In the genomic region with DNA sequence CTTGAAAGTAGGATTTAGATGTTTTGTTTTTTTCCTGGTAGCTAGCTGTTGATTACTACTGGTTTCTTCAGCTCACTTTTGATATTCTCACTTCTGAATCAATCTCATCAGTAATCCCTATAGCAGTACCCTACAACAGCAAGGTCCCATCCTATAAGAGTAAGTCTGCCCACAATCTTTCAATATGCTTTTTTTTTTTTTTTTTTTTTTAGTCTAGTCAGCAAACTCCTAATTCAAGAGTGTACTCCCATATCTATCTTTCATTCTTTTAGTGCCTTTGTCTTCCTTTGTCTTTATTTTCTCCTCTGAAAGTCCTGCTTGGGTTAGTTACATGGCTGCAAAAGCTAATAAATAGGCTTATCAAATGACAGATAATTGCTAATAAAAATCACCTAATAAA, we compare ENCODE assay signal across 3 cellular contexts.
TF ChIP-seq lines count a peak whose summit lies in the region.

No MANE protein-coding gene starts in this region.

TF ChIP-seq in HepG2, 621 proteins besides CTCF, POLR2A, EP300 and RAD21:
- no peak for TF ChIP-seq ZZZ3 (CRISPR knock-in tag; IDR thresholded peaks at IDR 0.05; ENCODE audit: borderline replicate concordance)
- TF ChIP-seq MAFK (conservative IDR thresholded peaks at IDR 0.05 in 1 of 2, IDR thresholded peaks at IDR 0.05 in 1 of 2; ENCODE audit: low read length in 2 of 2), result peak; percentile 67 to 86
- no peak for TF ChIP-seq HOXA3 (CRISPR knock-in tag; IDR thresholded peaks at IDR 0.05)
- no peak for TF ChIP-seq ZNF784 (CRISPR knock-in tag; IDR thresholded peaks at IDR 0.05; ENCODE audit: borderline replicate concordance)
- TF ChIP-seq, protein P1, sequence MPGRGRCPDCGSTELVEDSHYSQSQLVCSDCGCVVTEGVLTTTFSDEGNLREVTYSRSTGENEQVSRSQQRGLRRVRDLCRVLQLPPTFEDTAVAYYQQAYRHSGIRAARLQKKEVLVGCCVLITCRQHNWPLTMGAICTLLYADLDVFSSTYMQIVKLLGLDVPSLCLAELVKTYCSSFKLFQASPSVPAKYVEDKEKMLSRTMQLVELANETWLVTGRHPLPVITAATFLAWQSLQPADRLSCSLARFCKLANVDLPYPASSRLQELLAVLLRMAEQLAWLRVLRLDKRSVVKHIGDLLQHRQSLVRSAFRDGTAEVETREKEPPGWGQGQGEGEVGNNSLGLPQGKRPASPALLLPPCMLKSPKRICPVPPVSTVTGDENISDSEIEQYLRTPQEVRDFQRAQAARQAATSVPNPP (CRISPR knock-in tag; IDR thresholded peaks at IDR 0.05), result no peak
- TF ChIP-seq ZNF687 (CRISPR knock-in tag; IDR thresholded peaks at IDR 0.05), result no peak
- no peak for TF ChIP-seq TBP (CRISPR knock-in tag; IDR thresholded peaks at IDR 0.05)
- no peak for TF ChIP-seq FOXA1 (IDR thresholded peaks at IDR 0.05)
- no peak for TF ChIP-seq FOXA1 (CRISPR knock-in tag; IDR thresholded peaks at IDR 0.05)
- TF ChIP-seq ZNF180 (CRISPR knock-in tag; IDR thresholded peaks at IDR 0.05; ENCODE audit: borderline replicate concordance, low read depth), result no peak
- TF ChIP-seq MAFF (IDR thresholded peaks at IDR 0.05; ENCODE audit: low read depth, low read length), result peak; percentile 71

TF ChIP-seq in IMR-90, 13 proteins besides CTCF, POLR2A, EP300 and RAD21:
- peak; percentile 88 for TF ChIP-seq MAFK (IDR thresholded peaks at IDR 0.05; ENCODE audit: low read depth, low read length)
- TF ChIP-seq, protein P2, sequence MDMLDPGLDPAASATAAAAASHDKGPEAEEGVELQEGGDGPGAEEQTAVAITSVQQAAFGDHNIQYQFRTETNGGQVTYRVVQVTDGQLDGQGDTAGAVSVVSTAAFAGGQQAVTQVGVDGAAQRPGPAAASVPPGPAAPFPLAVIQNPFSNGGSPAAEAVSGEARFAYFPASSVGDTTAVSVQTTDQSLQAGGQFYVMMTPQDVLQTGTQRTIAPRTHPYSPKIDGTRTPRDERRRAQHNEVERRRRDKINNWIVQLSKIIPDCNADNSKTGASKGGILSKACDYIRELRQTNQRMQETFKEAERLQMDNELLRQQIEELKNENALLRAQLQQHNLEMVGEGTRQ (IDR thresholded peaks at IDR 0.05; ENCODE audit: low read depth, low read length), result no peak

TF ChIP-seq in neural cell, 6 proteins besides CTCF, POLR2A, EP300 and RAD21:
- TF ChIP-seq POLR2AphosphoS5 (IDR thresholded peaks at IDR 0.05) (no peak), SMC3 (conservative IDR thresholded peaks at IDR 0.05; ENCODE audit: poor library complexity) (no peak), EZH2 (IDR thresholded peaks at IDR 0.05; ENCODE audit: borderline replicate concordance, insufficient read depth, low read length, poor library complexity, severe bottlenecking) (no peak), REST (IDR thresholded peaks at IDR 0.05; ENCODE audit: borderline replicate concordance) (no peak), MXI1 (conservative IDR thresholded peaks at IDR 0.05; ENCODE audit: poor library complexity, severe bottlenecking) (no peak), TAF1 (IDR thresholded peaks at IDR 0.05; ENCODE audit: low read depth) (no peak)
